18 cellular contexts compared by ENCODE assay signal in genomic region chr18:8212893-8213805, GRCh38.
A peak's percentile ranks its signal among the peaks of the same experiment; 100 is the strongest.
DNase-seq lines count a peak whose midpoint lies in the region; ATAC-seq, FAIRE-seq and TF ChIP-seq lines count a peak whose summit lies in the region.
"Had no signal": no experiment of that assay in that cellular context is flagged by ENCODE, and none has a peak within 500 bp of the region (broad histone marks: within the 10 kb centered on the region; RNA-seq: fewer than 3 reads in every experiment).

No MANE protein-coding gene starts in this region.

- H3K27me3 Mint-ChIP-seq in astrocyte (ENCODE audit: low read depth, unreplicated experiment): no peaks in the 10 kb centered on the region
- H3K27me3 Mint-ChIP-seq in stimulated activated memory B cell treated with anti-CD40 and anti-IgM and Interleukin-4, amounts not matched to agents 10 μg/mL and 1 μg/mL and 100 μg/mL, for 72 hours: no peaks in the 10 kb centered on the region
- H3K27me3 Mint-ChIP-seq: memory B cell had no signal

- DNase-seq in Right ventricle myocardium inferior (ENCODE audit: missing footprints): no peak
- DNase-seq in right atrium auricular region (ENCODE audit: low spot score): no peak
- peak; percentile 70 for DNase-seq in astrocyte (ENCODE audit: low read depth)
- DNase-seq in heart left ventricle: no peak
- peak; percentile 7 to 23 for DNase-seq in thyroid gland
- DNase-seq in activated naive CD4-positive, alpha-beta T cell treated with anti-CD3 and anti-CD28 coated beads, Interleukin-2, amount 50 U/mL, for 72 hours (ENCODE audit: low spot score in 2 of 2): no peak
- DNase-seq: activated CD4-positive, alpha-beta T cell treated with anti-CD3 and anti-CD28 coated beads for 4 hours; activated T-cell treated with anti-CD3 and anti-CD28 coated beads, Interleukin-2, amount 50 U/mL, for 48 hours; aorta; DND-41; NCI-H1092; nucleus accumbens had no signal

- H3K27ac ChIP-seq in right atrium auricular region: no peak overlapping the region
- no peak overlapping the region for H3K27ac ChIP-seq in astrocyte (ENCODE audit: low read depth, low read length)
- peak overlapping the region in 4 of 12 donors; percentile 1 to 41 (median 8) for H3K27ac ChIP-seq in heart left ventricle
- H3K27ac ChIP-seq in thyroid gland: peak overlapping the region in 1 of 3 donors; percentile 22

- no peak overlapping the region for H3K27ac Mint-ChIP-seq in astrocyte (ENCODE audit: unreplicated experiment)
- H3K27ac Mint-ChIP-seq in stimulated activated memory B cell treated with anti-CD40 and anti-IgM and Interleukin-4, amounts not matched to agents 10 μg/mL and 1 μg/mL and 100 μg/mL, for 72 hours: no peak overlapping the region
- no peak overlapping the region for H3K27ac Mint-ChIP-seq in activated naive CD4-positive, alpha-beta T cell treated with anti-CD3 and anti-CD28 coated beads, Interleukin-2, amount 50 U/mL, for 72 hours
- H3K27ac Mint-ChIP-seq: memory B cell; T-helper 1 cell treated with Interleukin-12 subunit alpha and Interleukin-12 subunit beta and Interleukin-4 antibody, amounts not matched to agents 30 μg/mL and 1 μg/mL, for 36 hours had no signal

- no peak overlapping the region for H2AFZ ChIP-seq in astrocyte (ENCODE audit: low read depth, low read length)

- no peaks in the 10 kb centered on the region for H3K36me3 ChIP-seq in right atrium auricular region
- no peaks in the 10 kb centered on the region for H3K36me3 ChIP-seq in astrocyte (ENCODE audit: insufficient read depth, low read length)
- H3K36me3 ChIP-seq in heart left ventricle: peaks cover 0 to 12% (median 0%) of the 10 kb centered on the region in 9 donors
- no peaks in the 10 kb centered on the region for H3K36me3 ChIP-seq in thyroid gland

- TF ChIP-seq POLR2A in heart left ventricle (IDR thresholded peaks at IDR 0.05) (no peak), thyroid gland (IDR thresholded peaks at IDR 0.05) (no peak)

- H3K4me1 ChIP-seq in right atrium auricular region (peaks cover 0 to 6% of the 10 kb centered on the region in 2 donors), astrocyte (ENCODE audit: insufficient read depth, low read length) (peaks cover 12% of the 10 kb centered on the region), heart left ventricle (peaks cover 0 to 17% (median 0%) of the 10 kb centered on the region in 12 donors), thyroid gland (peaks cover 5 to 6% of the 10 kb centered on the region in 2 donors)

- TF ChIP-seq CTCF in right atrium auricular region (IDR thresholded peaks at IDR 0.05) (no peak), astrocyte (IDR thresholded peaks at IDR 0.05; ENCODE audit: insufficient read depth, low read depth, low read length) (no peak), heart left ventricle (IDR thresholded peaks at IDR 0.05) (no peak), thyroid gland (IDR thresholded peaks at IDR 0.05) (no peak)

- H3K27me3 ChIP-seq in right atrium auricular region: no peaks in the 10 kb centered on the region
- H3K27me3 ChIP-seq in astrocyte (ENCODE audit: insufficient read depth, low read length): no peaks in the 10 kb centered on the region
- no peaks in the 10 kb centered on the region for H3K27me3 ChIP-seq in heart left ventricle
- H3K27me3 ChIP-seq in thyroid gland: no peaks in the 10 kb centered on the region

- H3K4me3 ChIP-seq in right atrium auricular region (no peak overlapping the region), astrocyte (ENCODE audit: insufficient read depth, low read depth, low read length) (no peak overlapping the region), heart left ventricle (no peak overlapping the region), thyroid gland (replicated peaks in 1 of 3) (no peak overlapping the region)

- H3K9me3 ChIP-seq in right atrium auricular region (no peaks in the 10 kb centered on the region), astrocyte (ENCODE audit: insufficient read depth, low read depth, low read length) (no peaks in the 10 kb centered on the region), heart left ventricle (no peaks in the 10 kb centered on the region), thyroid gland (no peaks in the 10 kb centered on the region)

- no peaks in the 10 kb centered on the region for H4K20me1 ChIP-seq in astrocyte (ENCODE audit: insufficient read depth, low read length)

- ATAC-seq in Right ventricle myocardium inferior: peak; percentile 70
- peak in 3 of 4 donors; percentile 63 to 75 (median 68) for ATAC-seq in heart left ventricle
- no peak for ATAC-seq in stimulated activated memory B cell treated with anti-CD40 and anti-IgM and Interleukin-4, amounts not matched to agents 10 μg/mL and 1 μg/mL and 100 μg/mL, for 72 hours
- no peak for ATAC-seq in HG03354 (IDR thresholded peaks at IDR 0.05; ENCODE audit: poor library complexity, severe bottlenecking, unreplicated experiment)
- ATAC-seq in activated naive CD4-positive, alpha-beta T cell treated with anti-CD3 and anti-CD28 coated beads, Interleukin-2, amount 50 U/mL, for 72 hours: no peak

- peaks cover 6% of the 10 kb centered on the region for H3K9me3 Mint-ChIP-seq in astrocyte (ENCODE audit: unreplicated experiment)
- peaks cover 4% of the 10 kb centered on the region for H3K9me3 Mint-ChIP-seq in stimulated activated memory B cell treated with anti-CD40 and anti-IgM and Interleukin-4, amounts not matched to agents 10 μg/mL and 1 μg/mL and 100 μg/mL, for 72 hours
- peaks cover 16 to 17% of the 10 kb centered on the region in 2 donors for H3K9me3 Mint-ChIP-seq in activated naive CD4-positive, alpha-beta T cell treated with anti-CD3 and anti-CD28 coated beads, Interleukin-2, amount 50 U/mL, for 72 hours

- FAIRE-seq in astrocyte (lab: Jason Lieb, UNC): peak; percentile 20
- FAIRE-seq: GM19239, H1 had no signal

- H3K4me2 ChIP-seq in astrocyte (ENCODE audit: low read length): peak overlapping the region; percentile 22

- intact Hi-C loops in Right ventricle myocardium inferior (cut with DNase I): no loop called here
- intact Hi-C loops in heart left ventricle (cut with DNase I): no loop called here
- intact Hi-C loops in thyroid gland (cut with DNase I): no loop called here

- H3K4me3 Mint-ChIP-seq in astrocyte (ENCODE audit: unreplicated experiment): no peak overlapping the region
- H3K4me3 Mint-ChIP-seq in stimulated activated memory B cell treated with anti-CD40 and anti-IgM and Interleukin-4, amounts not matched to agents 10 μg/mL and 1 μg/mL and 100 μg/mL, for 72 hours: no peak overlapping the region
- H3K4me3 Mint-ChIP-seq: memory B cell; T-helper 1 cell treated with Interleukin-12 subunit alpha and Interleukin-12 subunit beta and Interleukin-4 antibody, amounts not matched to agents 30 μg/mL and 1 μg/mL, for 36 hours had no signal

- peaks cover 10% of the 10 kb centered on the region for H3K4me1 Mint-ChIP-seq in astrocyte (ENCODE audit: low read depth, unreplicated experiment)
- no peaks in the 10 kb centered on the region for H3K4me1 Mint-ChIP-seq in stimulated activated memory B cell treated with anti-CD40 and anti-IgM and Interleukin-4, amounts not matched to agents 10 μg/mL and 1 μg/mL and 100 μg/mL, for 72 hours
- H3K4me1 Mint-ChIP-seq: memory B cell had no signal

- no peak overlapping the region for H3K9ac ChIP-seq in astrocyte (ENCODE audit: low read length)

- WGBS in heart left ventricle, 4 donors: 41 to 53% (median 47%) methylated on average over 8 of the region's 8 CpGs
- 66% methylated on average over 8 of the region's 8 CpGs for WGBS in thyroid gland, 2 donors

- H3K79me2 ChIP-seq in astrocyte (ENCODE audit: insufficient read depth, low read length): no peaks in the 10 kb centered on the region

- H3K36me3 Mint-ChIP-seq in astrocyte (ENCODE audit: low read depth, unreplicated experiment): peaks cover 15% of the 10 kb centered on the region
- H3K36me3 Mint-ChIP-seq in stimulated activated memory B cell treated with anti-CD40 and anti-IgM and Interleukin-4, amounts not matched to agents 10 μg/mL and 1 μg/mL and 100 μg/mL, for 72 hours: no peaks in the 10 kb centered on the region
- H3K36me3 Mint-ChIP-seq in activated naive CD4-positive, alpha-beta T cell treated with anti-CD3 and anti-CD28 coated beads, Interleukin-2, amount 50 U/mL, for 72 hours: no peaks in the 10 kb centered on the region
- H3K36me3 Mint-ChIP-seq: memory B cell had no signal

Comparison
In these comparisons a context has a peak if more than half of its experiments do, and no peak if none do; other contexts are left out.
1. ATAC-seq: peak in Right ventricle myocardium inferior (single experiment) and heart left ventricle (3 of 4); none in stimulated activated memory B cell treated with anti-CD40 and anti-IgM and Interleukin-4, amounts not matched to agents 10 μg/mL and 1 μg/mL and 100 μg/mL, for 72 hours (single experiment), HG03354 (single experiment) and activated naive CD4-positive, alpha-beta T cell treated with anti-CD3 and anti-CD28 coated beads, Interleukin-2, amount 50 U/mL, for 72 hours (0 of 2).
2. DNase-seq: peak in astrocyte (single experiment) and thyroid gland (2 of 2); none in Right ventricle myocardium inferior (single experiment), right atrium auricular region (single experiment), heart left ventricle (0 of 5) and activated naive CD4-positive, alpha-beta T cell treated with anti-CD3 and anti-CD28 coated beads, Interleukin-2, amount 50 U/mL, for 72 hours (0 of 2).